ENCODE assay signal across 2 cellular contexts in genomic region chr17:82716383-82717181, GRCh38.
TF ChIP-seq lines count a peak whose summit lies in the region.

Gene FN3KRP (plus strand): TSS chr17:82716706. CDS start chr17:82716756, 50 bp downstream.

TF ChIP-seq in IMR-90, 13 proteins besides CTCF, POLR2A, EP300 and RAD21:
- TF ChIP-seq MAZ (IDR thresholded peaks at IDR 0.05; ENCODE audit: borderline replicate concordance, low read depth, low read length): peak; percentile 64; the same call in 1 of the 2 replicates
- TF ChIP-seq RFX5 (IDR thresholded peaks at IDR 0.05; ENCODE audit: low read depth, low read length): no peak
- TF ChIP-seq MXI1 (IDR thresholded peaks at IDR 0.05; ENCODE audit: borderline replicate concordance, low read depth, low read length): peak; percentile 72

TF ChIP-seq in endothelial cell of umbilical vein, 7 proteins besides CTCF, POLR2A, EP300 and RAD21:
- TF ChIP-seq POLR2AphosphoS5 (IDR thresholded peaks at IDR 0.05; ENCODE audit: insufficient read depth, low read depth, low read length) (peak; percentile 71), EZH2 (IDR thresholded peaks at IDR 0.05; ENCODE audit: borderline replicate concordance, low read depth, low read length, severe bottlenecking) (no peak)
